9 cellular contexts compared by ENCODE assay signal in genomic region chr3:161096771-161097367, GRCh38. TPM values are rescaled to one million over a fixed set of nuclear protein-coding genes. Genes with fewer than 3 reads are reported as not detected.
DNase-seq lines count a peak whose midpoint lies in the region; ATAC-seq, FAIRE-seq and TF ChIP-seq lines count a peak whose summit lies in the region.
"Had no signal": no experiment of that assay in that cellular context is flagged by ENCODE, and none has a peak within 500 bp of the region (broad histone marks: within the 10 kb centered on the region; RNA-seq: fewer than 3 reads in every experiment).

No MANE protein-coding gene starts in this region.

- peak; percentile 14 for DNase-seq in stimulated activated CD4-positive, alpha-beta T cell treated with anti-CD3 and anti-CD28 coated beads, Interleukin-15, amount 100 ng/mL, for 24 hours
- DNase-seq in stimulated activated CD4-positive, alpha-beta T cell treated with anti-CD3 and anti-CD28 coated beads, Interleukin-1b, Interleukin-23, amount 100 ng/mL, for 48 hours, result no peak
- DNase-seq in NCI-H460 (ENCODE audit: extremely low read depth, low read depth), result peak; percentile 6
- DNase-seq in mammary epithelial cell, result peak; percentile 11
- DNase-seq in urothelium cell line (ENCODE audit: low spot score), result peak; percentile 11
- DNase-seq in activated T-helper 1 cell treated with anti-CD3 and anti-CD28 coated beads, Interleukin-12 subunit alpha, Interleukin-12 subunit beta, Interleukin-2, Interleukin-4 antibody, amounts not matched to agents 30 ng/mL and 10 ng/mL and 1 ng/mL, durations not matched to agents 14 hours and 24 hours and 36 hours (ENCODE audit: low spot score), result no peak

- H3K4me2 ChIP-seq in mammary epithelial cell (ENCODE audit: insufficient read depth, low read depth, low read length), result no peak overlapping the region

- H4K20me1 ChIP-seq in mammary epithelial cell (ENCODE audit: insufficient read depth, low read length), result no peaks in the 10 kb centered on the region

- TF ChIP-seq CTCF in mammary epithelial cell (conservative IDR thresholded peaks at IDR 0.05 in 1 of 2, IDR thresholded peaks at IDR 0.05 in 1 of 2; ENCODE audit: extremely low read depth in 1 of 2, insufficient read depth in 1 of 2, low read depth in 1 of 2, low read length in 2 of 2), result peak; percentile 26 to 61

- no peak overlapping the region for H3K9ac ChIP-seq in mammary epithelial cell (ENCODE audit: insufficient read depth, low read length)

- H3K36me3 Mint-ChIP-seq in activated T-helper 1 cell treated with anti-CD3 and anti-CD28 coated beads, Interleukin-12 subunit alpha, Interleukin-12 subunit beta, Interleukin-2, Interleukin-4 antibody, amounts not matched to agents 30 ng/mL and 10 ng/mL and 1 ng/mL, durations not matched to agents 14 hours and 24 hours and 36 hours (ENCODE audit: low read depth), result no peaks in the 10 kb centered on the region

- H3K36me3 ChIP-seq in mammary epithelial cell (ENCODE audit: insufficient read depth, low read length), result no peaks in the 10 kb centered on the region

- no peak overlapping the region for H3K4me3 ChIP-seq in mammary epithelial cell (replicated peaks in 1 of 3; ENCODE audit: insufficient read depth in 1 of 3, low read depth in 2 of 3, low read length in 3 of 3)

- H3K27me3 ChIP-seq in mammary epithelial cell (ENCODE audit: insufficient read depth, low read length), result no peaks in the 10 kb centered on the region

- no peak overlapping the region for H3K27ac ChIP-seq in mammary epithelial cell (ENCODE audit: insufficient read depth, low read depth, low read length)

- no peaks in the 10 kb centered on the region for H3K4me1 Mint-ChIP-seq in activated T-helper 1 cell treated with anti-CD3 and anti-CD28 coated beads, Interleukin-12 subunit alpha, Interleukin-12 subunit beta, Interleukin-2, Interleukin-4 antibody, amounts not matched to agents 30 ng/mL and 10 ng/mL and 1 ng/mL, durations not matched to agents 14 hours and 24 hours and 36 hours (ENCODE audit: low read depth)

- no peak overlapping the region for H2AFZ ChIP-seq in mammary epithelial cell (ENCODE audit: low read depth, low read length)

- BruUV-seq in mammary epithelial cell (replicated peaks; lab: Mats Ljungman, UMichigan), result no TSS peak

- no peak overlapping the region for H3K27ac Mint-ChIP-seq in activated T-helper 1 cell treated with anti-CD3 and anti-CD28 coated beads, Interleukin-12 subunit alpha, Interleukin-12 subunit beta, Interleukin-2, Interleukin-4 antibody, amounts not matched to agents 30 ng/mL and 10 ng/mL and 1 ng/mL, durations not matched to agents 14 hours and 24 hours and 36 hours

- CTCF ChIA-PET in mammary epithelial cell (lab: Charles Lee; ENCODE audit: low non-redundant PET), result interaction anchor here (0.6 to 0.7 kb wide), 2 partner anchors 74 to 178 kb away, joined by 3 read pairs; no protein-coding TSS in a partner anchor

- H3K27me3 Mint-ChIP-seq in activated T-helper 1 cell treated with anti-CD3 and anti-CD28 coated beads, Interleukin-12 subunit alpha, Interleukin-12 subunit beta, Interleukin-2, Interleukin-4 antibody, amounts not matched to agents 30 ng/mL and 10 ng/mL and 1 ng/mL, durations not matched to agents 14 hours and 24 hours and 36 hours (ENCODE audit: insufficient read depth), result peaks cover 3% of the 10 kb centered on the region

- ATAC-seq in GM21447 (IDR thresholded peaks at IDR 0.05; ENCODE audit: unreplicated experiment) (no peak), GM19324 (IDR thresholded peaks at IDR 0.05; ENCODE audit: low FRiP score, unreplicated experiment) (no peak)

- WGBS in mammary epithelial cell (ENCODE audit: low coverage, missing lambda C conversion rate), result 77% methylated on average over 7 of the region's 7 CpGs

- no peaks in the 10 kb centered on the region for H3K79me2 ChIP-seq in mammary epithelial cell (ENCODE audit: insufficient read depth, low read length)

- no peak overlapping the region for H3K4me3 Mint-ChIP-seq in activated T-helper 1 cell treated with anti-CD3 and anti-CD28 coated beads, Interleukin-12 subunit alpha, Interleukin-12 subunit beta, Interleukin-2, Interleukin-4 antibody, amounts not matched to agents 30 ng/mL and 10 ng/mL and 1 ng/mL, durations not matched to agents 14 hours and 24 hours and 36 hours

- no peaks in the 10 kb centered on the region for H3K4me1 ChIP-seq in mammary epithelial cell (ENCODE audit: insufficient read depth, low read length)

- H3K9me3 Mint-ChIP-seq in activated T-helper 1 cell treated with anti-CD3 and anti-CD28 coated beads, Interleukin-12 subunit alpha, Interleukin-12 subunit beta, Interleukin-2, Interleukin-4 antibody, amounts not matched to agents 30 ng/mL and 10 ng/mL and 1 ng/mL, durations not matched to agents 14 hours and 24 hours and 36 hours, result no peaks in the 10 kb centered on the region

- dilution Hi-C loops in mammary epithelial cell (cut with HindIII; ENCODE audit: low sequenced_read_pairs), result no loop called here

- intact Hi-C loops in mammary epithelial cell (cut with micrococcal nuclease), result loop anchor here (1.0 to 5.0 kb wide), 6 partner anchors 74 to 325 kb away; partner anchors contain the start of gene NMD3
- intact Hi-C loops in activated T-helper 1 cell treated with anti-CD3 and anti-CD28 coated beads, Interleukin-12 subunit alpha, Interleukin-12 subunit beta, Interleukin-2, Interleukin-4 antibody, amounts not matched to agents 30 ng/mL and 10 ng/mL and 1 ng/mL, durations not matched to agents 14 hours and 24 hours and 36 hours (cut with micrococcal nuclease), result loop anchor here (1.0 kb wide), 1 partner anchor 327 kb away; no protein-coding TSS in a partner anchor

- H3K9me3 ChIP-seq in mammary epithelial cell (replicated peaks; ENCODE audit: insufficient read depth, low read length), result no peaks in the 10 kb centered on the region

- no peak for FAIRE-seq in urothelium cell line (lab: Jason Lieb, UNC)
- FAIRE-seq: GM18507 had no signal

- in situ Hi-C loops in mammary epithelial cell (cut with MboI; ENCODE audit: low sequenced_read_pairs in 2 of 2), result no loop called here

RNA-seq across cellular contexts. Expression of gene B3GALNT1, which starts 8.3 kb away (rescaled TPM):
- total RNA-seq in NCI-H460 (2014; rRNA removed; shearing (Covaris generic)), result 1.9 and 2.3 TPM in 2 replicates
- 0.69 and 1.5 TPM in 2 replicates for polyA plus RNA-seq in NCI-H460 (2014; cell fraction: nucleus; rRNA removed)
- 10 to 100 TPM in 1 of 2 donors, 1 to 10 TPM in 1; 5.1 to 18.2 TPM for total RNA-seq in mammary epithelial cell
- 6.5 TPM for polyA plus RNA-seq in mammary epithelial cell
- 33.7 TPM for polyA minus RNA-seq in mammary epithelial cell
- 2.4 and 2.6 TPM in 2 replicates for total RNA-seq in activated T-helper 1 cell treated with anti-CD3 and anti-CD28 coated beads, Interleukin-12 subunit alpha, Interleukin-12 subunit beta, Interleukin-2, Interleukin-4 antibody, amounts not matched to agents 30 ng/mL and 10 ng/mL and 1 ng/mL, durations not matched to agents 14 hours and 24 hours and 36 hours

Comparison
In these comparisons a context has a peak if more than half of its experiments do, and no peak if none do; other contexts are left out.
1. DNase-seq: peak in stimulated activated CD4-positive, alpha-beta T cell treated with anti-CD3 and anti-CD28 coated beads, Interleukin-15, amount 100 ng/mL, for 24 hours (single experiment), NCI-H460 (single experiment), mammary epithelial cell (single experiment) and urothelium cell line (single experiment); none in stimulated activated CD4-positive, alpha-beta T cell treated with anti-CD3 and anti-CD28 coated beads, Interleukin-1b, Interleukin-23, amount 100 ng/mL, for 48 hours (single experiment) and activated T-helper 1 cell treated with anti-CD3 and anti-CD28 coated beads, Interleukin-12 subunit alpha, Interleukin-12 subunit beta, Interleukin-2, Interleukin-4 antibody, amounts not matched to agents 30 ng/mL and 10 ng/mL and 1 ng/mL, durations not matched to agents 14 hours and 24 hours and 36 hours (single experiment).